In genomic region chr1:198678901-198679329, GRCh38 we compare ENCODE assay signal across 1 cellular context.
A peak's percentile ranks its signal among the peaks of the same experiment; 100 is the strongest.
TF ChIP-seq lines count a peak whose summit lies in the region.

No MANE protein-coding gene starts in this region.

TF ChIP-seq in GM12878, 131 proteins besides CTCF, POLR2A, EP300 and RAD21 (continued from another document):
- TF ChIP-seq ATF2 (IDR thresholded peaks at IDR 0.05; ENCODE audit: low read length) = 0 out of 2 replicates have a peak, but pooled peaks have one; percentile 7
- TF ChIP-seq MEF2A (IDR thresholded peaks at IDR 0.05; ENCODE audit: insufficient read depth, low read depth, low read length) = no peak
- TF ChIP-seq MEF2B (IDR thresholded peaks at IDR 0.05; ENCODE audit: partially characterized antibody, poor library complexity, severe bottlenecking) = peak; percentile 83
- TF ChIP-seq SMC3 (IDR thresholded peaks at IDR 0.05; ENCODE audit: borderline replicate concordance, low read length) = no peak
- TF ChIP-seq HDAC6 (IDR thresholded peaks at IDR 0.05; ENCODE audit: unreplicated experiment) = no peak
- TF ChIP-seq YY1 (IDR thresholded peaks at IDR 0.05; ENCODE audit: low read depth, low read length) = peak; percentile 14; the same call in 1 of the 2 replicates
- TF ChIP-seq CEBPB (IDR thresholded peaks at IDR 0.05; ENCODE audit: borderline replicate concordance in 1 of 2, low read depth in 2 of 2, low read length in 2 of 2) = no peak
- peak; percentile 66; the same call in 1 of the 2 replicates for TF ChIP-seq MLLT1 (IDR thresholded peaks at IDR 0.05)
- TF ChIP-seq ZNF687 (IDR thresholded peaks at IDR 0.05) = peak; percentile 57
- peak in 1 of 2 experiments; percentile 49; a peak in 1 of 4 replicates for TF ChIP-seq BHLHE40 (IDR thresholded peaks at IDR 0.05; ENCODE audit: borderline replicate concordance in 1 of 2, low read depth in 2 of 2, low read length in 1 of 2)
- peak; percentile 46; the same call in 1 of the 2 replicates for TF ChIP-seq CBX5 (IDR thresholded peaks at IDR 0.05; ENCODE audit: low read depth)
- peak; percentile 57; the same call in 1 of the 2 replicates for TF ChIP-seq TCF12 (IDR thresholded peaks at IDR 0.05; ENCODE audit: low read depth, low read length)
